Comparison of ENCODE assay signal across 19 cellular contexts in genomic region chr7:21704362-21704761, GRCh38.
"Had no signal": no experiment of that assay in that cellular context is flagged by ENCODE, and none has a peak within 500 bp of the region (broad histone marks: within the 10 kb centered on the region; RNA-seq: fewer than 3 reads in every experiment).

No MANE protein-coding gene starts in this region.

- DNase-seq: activated CD4-positive, alpha-beta T cell treated with anti-CD3 and anti-CD28 coated beads for 1 hour; activated CD4-positive, alpha-beta T cell treated with anti-CD3 and anti-CD28 coated beads, Interleukin-2, amount 50 U/mL, for 48 hours; activated CD8-positive, alpha-beta memory T cell treated with anti-CD3 and anti-CD28 coated beads, Interleukin-2, amount 10 ng/mL, durations not matched to agents 7 days and 5 days; activated naive CD4-positive, alpha-beta T cell treated with anti-CD3 and anti-CD28 coated beads for 36 hours; activated naive CD8-positive, alpha-beta T cell treated with anti-CD3 and anti-CD28 coated beads, Interleukin-2, amount 50 U/mL, for 24 hours; activated T-cell treated with anti-CD3 and anti-CD28 coated beads, Interleukin-2, amount 50 U/mL, for 1 hour; aorta; erythroblast; gastrocnemius medialis; heart right ventricle; left colon; naive thymus-derived CD4-positive, alpha-beta T cell; stimulated activated CD4-positive, alpha-beta T cell treated with anti-CD3 and anti-CD28 coated beads, Interleukin-4, amount 100 ng/mL, for 24 hours; stimulated activated naive CD8-positive, alpha-beta T cell treated with anti-CD3 and anti-CD28 coated beads, Interleukin-15, Interleukin-2, amounts not matched to agents 100 U/mL and 50 U/mL, for 24 hours; transverse colon had no signal

- H3K4me3 Mint-ChIP-seq: activated CD8-positive, alpha-beta memory T cell treated with anti-CD3 and anti-CD28 coated beads, Interleukin-2, amount 10 ng/mL, durations not matched to agents 7 days and 5 days; activated naive CD4-positive, alpha-beta T cell treated with anti-CD3 and anti-CD28 coated beads for 36 hours; activated naive CD8-positive, alpha-beta T cell treated with anti-CD3 and anti-CD28 coated beads, Interleukin-2, amount 50 U/mL, for 24 hours; naive thymus-derived CD4-positive, alpha-beta T cell had no signal

- H3K36me3 Mint-ChIP-seq: activated CD8-positive, alpha-beta memory T cell treated with anti-CD3 and anti-CD28 coated beads, Interleukin-2, amount 10 ng/mL, durations not matched to agents 7 days and 5 days; naive thymus-derived CD4-positive, alpha-beta T cell had no signal

- ATAC-seq: activated CD8-positive, alpha-beta memory T cell treated with anti-CD3 and anti-CD28 coated beads, Interleukin-2, amount 10 ng/mL, durations not matched to agents 7 days and 5 days; activated naive CD8-positive, alpha-beta T cell treated with anti-CD3 and anti-CD28 coated beads, Interleukin-2, amount 50 U/mL, for 24 hours; gastrocnemius medialis; heart right ventricle; left colon; naive thymus-derived CD4-positive, alpha-beta T cell; stimulated activated naive CD8-positive, alpha-beta T cell treated with anti-CD3 and anti-CD28 coated beads, Interleukin-15, Interleukin-2, amounts not matched to agents 100 U/mL and 50 U/mL, for 24 hours had no signal

- H3K27me3 ChIP-seq: gastrocnemius medialis, heart right ventricle, transverse colon, vagina had no signal

- H3K27ac ChIP-seq: gastrocnemius medialis, heart right ventricle, skin epidermis, transverse colon, vagina had no signal

- H3K4me1 ChIP-seq: gastrocnemius medialis, heart right ventricle, transverse colon, vagina had no signal

- H3K27me3 Mint-ChIP-seq: activated CD8-positive, alpha-beta memory T cell treated with anti-CD3 and anti-CD28 coated beads, Interleukin-2, amount 10 ng/mL, durations not matched to agents 7 days and 5 days had no signal

- H3K9me3 ChIP-seq: gastrocnemius medialis, transverse colon, vagina had no signal

- H3K9me3 Mint-ChIP-seq: activated naive CD4-positive, alpha-beta T cell treated with anti-CD3 and anti-CD28 coated beads for 36 hours; activated naive CD8-positive, alpha-beta T cell treated with anti-CD3 and anti-CD28 coated beads, Interleukin-2, amount 50 U/mL, for 24 hours; activated T-helper 2 cell treated with anti-CD3 and anti-CD28 coated beads, Interferon-gamma antibody, Interleukin-2, Interleukin-4, amounts not matched to agents 10 μg/mL and 5 μg/mL and 100 μg/mL, durations not matched to agents 14 hours and 24 hours and 36 hours had no signal

- H3K36me3 ChIP-seq: gastrocnemius medialis, heart right ventricle, transverse colon, vagina had no signal

- H3K4me3 ChIP-seq: gastrocnemius medialis, heart right ventricle, lung, skin epidermis, transverse colon, vagina had no signal

- H3K27ac Mint-ChIP-seq: activated CD8-positive, alpha-beta memory T cell treated with anti-CD3 and anti-CD28 coated beads, Interleukin-2, amount 10 ng/mL, durations not matched to agents 7 days and 5 days; activated naive CD4-positive, alpha-beta T cell treated with anti-CD3 and anti-CD28 coated beads for 36 hours; activated naive CD8-positive, alpha-beta T cell treated with anti-CD3 and anti-CD28 coated beads, Interleukin-2, amount 50 U/mL, for 24 hours; activated T-helper 2 cell treated with anti-CD3 and anti-CD28 coated beads, Interferon-gamma antibody, Interleukin-2, Interleukin-4, amounts not matched to agents 10 μg/mL and 5 μg/mL and 100 μg/mL, durations not matched to agents 14 hours and 24 hours and 36 hours; naive thymus-derived CD4-positive, alpha-beta T cell had no signal

- H3K4me1 Mint-ChIP-seq: activated CD8-positive, alpha-beta memory T cell treated with anti-CD3 and anti-CD28 coated beads, Interleukin-2, amount 10 ng/mL, durations not matched to agents 7 days and 5 days; activated naive CD8-positive, alpha-beta T cell treated with anti-CD3 and anti-CD28 coated beads, Interleukin-2, amount 50 U/mL, for 24 hours had no signal
